In genomic region chr15:81419304-81419943, GRCh38 we compare ENCODE assay signal across 11 cellular contexts. TPM values are rescaled to one million over a fixed set of nuclear protein-coding genes. Genes with fewer than 3 reads are reported as not detected.
A peak's percentile ranks its signal among the peaks of the same experiment; 100 is the strongest.
DNase-seq lines count a peak whose midpoint lies in the region; ATAC-seq and TF ChIP-seq lines count a peak whose summit lies in the region.
"Had no signal": no experiment of that assay in that cellular context is flagged by ENCODE, and none has a peak within 500 bp of the region (broad histone marks: within the 10 kb centered on the region; RNA-seq: fewer than 3 reads in every experiment).

No MANE protein-coding gene starts in this region.

- H3K4me3 Mint-ChIP-seq in activated CD4-positive, alpha-beta T cell treated with anti-CD3 and anti-CD28 coated beads for 36 hours = no peak overlapping the region

- no peaks in the 10 kb centered on the region for H3K9me3 Mint-ChIP-seq in activated naive CD4-positive, alpha-beta T cell treated with anti-CD3 and anti-CD28 coated beads, Interleukin-2, amount 50 U/mL, for 72 hours
- H3K9me3 Mint-ChIP-seq in activated CD4-positive, alpha-beta T cell treated with anti-CD3 and anti-CD28 coated beads for 36 hours (ENCODE audit: low read depth) = no peaks in the 10 kb centered on the region

- no peaks in the 10 kb centered on the region for H3K27me3 Mint-ChIP-seq in activated CD4-positive, alpha-beta T cell treated with anti-CD3 and anti-CD28 coated beads for 36 hours

- H3K4me1 Mint-ChIP-seq in activated CD4-positive, alpha-beta T cell treated with anti-CD3 and anti-CD28 coated beads for 36 hours = peaks cover 11% of the 10 kb centered on the region

- POLR2A ChIA-PET in activated CD4-positive, alpha-beta T cell treated with anti-CD3 and anti-CD28 coated beads for 36 hours (lab: Charles Lee) = no interaction called here

- H3K36me3 ChIP-seq in WERI-Rb-1 (no peaks in the 10 kb centered on the region), iPS DF 6.9 (ENCODE audit: control insufficient read depth, insufficient read depth, low read length) (no peaks in the 10 kb centered on the region), skeletal muscle satellite cell (ENCODE audit: insufficient read depth, low read length) (no peaks in the 10 kb centered on the region), tibial nerve (no peaks in the 10 kb centered on the region)

- TF ChIP-seq POLR2A in tibial nerve (IDR thresholded peaks at IDR 0.05) = no peak

- H3K9me3 ChIP-seq in WERI-Rb-1 (ENCODE audit: severe bottlenecking) (no peaks in the 10 kb centered on the region), iPS DF 6.9 (ENCODE audit: control insufficient read depth, insufficient read depth, low read length) (no peaks in the 10 kb centered on the region), skeletal muscle satellite cell (replicated peaks; ENCODE audit: low read length) (no peaks in the 10 kb centered on the region), tibial nerve (no peaks in the 10 kb centered on the region)

- no peak for TF ChIP-seq EP300 in tibial nerve (IDR thresholded peaks at IDR 0.05)

- H3K4me1 ChIP-seq in iPS DF 6.9 (ENCODE audit: control insufficient read depth, insufficient read depth, low read length) (peaks cover 5% of the 10 kb centered on the region; the same call in 1 of the 2 replicates), skeletal muscle satellite cell (ENCODE audit: control insufficient read depth, insufficient read depth, low read length) (peaks cover 16% of the 10 kb centered on the region), tibial nerve (no peaks in the 10 kb centered on the region)

- CTCF ChIA-PET in activated CD4-positive, alpha-beta T cell treated with anti-CD3 and anti-CD28 coated beads for 36 hours (lab: Charles Lee) = interaction anchor here (0.6 to 1.2 kb wide), 3 partner anchors 11 to 615 kb away, joined by 3 read pairs; no protein-coding TSS in a partner anchor

- H3K27ac ChIP-seq in WERI-Rb-1 = peak overlapping the region; percentile 72
- H3K27ac ChIP-seq in iPS DF 6.9 (ENCODE audit: low read length) = no peak overlapping the region
- H3K27ac ChIP-seq in tibial nerve = no peak overlapping the region
- H3K27ac ChIP-seq: SK-N-MC had no signal

- no CpG with 5 or more reads among the region's 9 CpGs for WGBS in iPS DF 6.9 (ENCODE audit: insufficient coverage, insufficient read length)
- 33 to 37% methylated on average over 9 of the region's 9 CpGs for WGBS in tibial nerve, 2 donors

- H3K36me3 Mint-ChIP-seq in activated naive CD4-positive, alpha-beta T cell treated with anti-CD3 and anti-CD28 coated beads, Interleukin-2, amount 50 U/mL, for 72 hours = no peaks in the 10 kb centered on the region
- no peaks in the 10 kb centered on the region for H3K36me3 Mint-ChIP-seq in activated CD4-positive, alpha-beta T cell treated with anti-CD3 and anti-CD28 coated beads for 36 hours (ENCODE audit: low read depth)

- no peak for ATAC-seq in activated naive CD4-positive, alpha-beta T cell treated with anti-CD3 and anti-CD28 coated beads, Interleukin-2, amount 50 U/mL, for 72 hours
- no peak for ATAC-seq in activated CD4-positive, alpha-beta T cell treated with anti-CD3 and anti-CD28 coated beads for 36 hours
- no peak for ATAC-seq in GM18861 (IDR thresholded peaks at IDR 0.05; ENCODE audit: unreplicated experiment)

- H3K4me3 ChIP-seq in WERI-Rb-1 (ENCODE audit: low read depth, low read length) (peak overlapping the region; percentile 3), iPS DF 6.9 (ENCODE audit: low read length) (no peak overlapping the region), skeletal muscle satellite cell (ENCODE audit: low read length) (no peak overlapping the region), tibial nerve (no peak overlapping the region)
- H3K4me3 ChIP-seq: SK-N-MC had no signal

- no peak overlapping the region for H3K9ac ChIP-seq in skeletal muscle satellite cell (ENCODE audit: low read depth, low read length)

- TF ChIP-seq CTCF in WERI-Rb-1 (IDR thresholded peaks at IDR 0.05; ENCODE audit: low read depth, low read length) = no peak
- TF ChIP-seq CTCF in tibial nerve (IDR thresholded peaks at IDR 0.05) = no peak

- H3K27ac Mint-ChIP-seq in activated naive CD4-positive, alpha-beta T cell treated with anti-CD3 and anti-CD28 coated beads, Interleukin-2, amount 50 U/mL, for 72 hours = no peak overlapping the region
- no peak overlapping the region for H3K27ac Mint-ChIP-seq in activated CD4-positive, alpha-beta T cell treated with anti-CD3 and anti-CD28 coated beads for 36 hours

- H3K27me3 ChIP-seq in WERI-Rb-1 (ENCODE audit: insufficient read depth, low read depth, severe bottlenecking) = no peaks in the 10 kb centered on the region
- no peaks in the 10 kb centered on the region for H3K27me3 ChIP-seq in iPS DF 6.9 (ENCODE audit: control insufficient read depth, insufficient read depth, low read length)
- H3K27me3 ChIP-seq in skeletal muscle satellite cell (ENCODE audit: control insufficient read depth, insufficient read depth, low read length) = no peaks in the 10 kb centered on the region
- H3K27me3 ChIP-seq in tibial nerve = no peaks in the 10 kb centered on the region

- intact Hi-C loops in activated CD4-positive, alpha-beta T cell treated with anti-CD3 and anti-CD28 coated beads for 36 hours (cut with DNase I, micrococcal nuclease) = no loop called here

- H3K4me2 ChIP-seq in skeletal muscle satellite cell (ENCODE audit: low read length) = peak overlapping the region; percentile 58

- DNase-seq in LHCN-M2 (ENCODE audit: low read depth) (peak; percentile 89), WERI-Rb-1 (peak; percentile 45), iPS DF 6.9 (ENCODE audit: low read depth, low spot score) (peak; percentile 48), tibial nerve (ENCODE audit: low spot score in 2 of 2) (no peak)
- DNase-seq in activated naive CD4-positive, alpha-beta T cell treated with anti-CD3 and anti-CD28 coated beads, Interleukin-2, amount 50 U/mL, for 72 hours (ENCODE audit: low spot score in 2 of 2) = no peak
- DNase-seq in activated CD4-positive, alpha-beta T cell treated with anti-CD3 and anti-CD28 coated beads for 36 hours = no peak
- DNase-seq: cortex of kidney, NCI-H446 treated with DMSO at 0.1 percent for 48 hours had no signal

RNA-seq across cellular contexts. Expression of gene TMC3, which starts 45.4 kb away (rescaled TPM):
- total RNA-seq in LHCN-M2 (2014; rRNA removed) (not detected in 2 replicates), tibial nerve (not detected)
- polyA plus RNA-seq in LHCN-M2 (2012) = 0.02 TPM
- total RNA-seq in skeletal muscle satellite cell (2012; rRNA removed) = not detected in 2 replicates
- not detected for total RNA-seq in activated naive CD4-positive, alpha-beta T cell treated with anti-CD3 and anti-CD28 coated beads, Interleukin-2, amount 50 U/mL, for 72 hours
- not detected for total RNA-seq in activated CD4-positive, alpha-beta T cell treated with anti-CD3 and anti-CD28 coated beads for 36 hours

Comparison
In these comparisons a context has a peak if more than half of its experiments do, and no peak if none do; other contexts are left out.
1. DNase-seq: peak in LHCN-M2 (single experiment), WERI-Rb-1 (single experiment) and iPS DF 6.9 (single experiment); none in activated naive CD4-positive, alpha-beta T cell treated with anti-CD3 and anti-CD28 coated beads, Interleukin-2, amount 50 U/mL, for 72 hours (0 of 2), activated CD4-positive, alpha-beta T cell treated with anti-CD3 and anti-CD28 coated beads for 36 hours (single experiment) and tibial nerve (0 of 2).